In the genomic region with DNA sequence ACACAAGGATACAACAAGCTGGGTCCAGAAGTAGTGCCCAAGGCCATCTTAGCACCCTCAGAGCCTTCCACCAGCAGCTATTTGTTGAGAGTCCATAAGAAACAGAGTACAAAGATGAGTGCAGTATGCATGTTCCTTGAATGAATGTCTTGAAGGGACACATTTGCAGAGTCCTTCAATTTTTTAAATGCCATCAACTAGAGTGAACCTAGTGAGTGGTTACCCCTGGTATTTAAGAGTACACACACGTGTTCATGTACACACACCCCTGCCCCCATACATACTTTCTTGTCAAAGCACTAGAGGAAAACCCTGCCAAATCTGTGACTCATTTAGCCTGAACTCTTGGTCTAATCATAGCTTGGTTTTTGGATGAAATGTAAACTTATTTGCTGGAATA, we compare ENCODE assay signal across 1 cellular context.
A peak's percentile ranks its signal among the peaks of the same experiment; 100 is the strongest.
TF ChIP-seq lines count a peak whose summit lies in the region.

No MANE protein-coding gene starts in this region.

TF ChIP-seq in SK-N-SH, 30 proteins besides CTCF, POLR2A, EP300 and RAD21 (continued from another document):
- TF ChIP-seq, protein P1, sequence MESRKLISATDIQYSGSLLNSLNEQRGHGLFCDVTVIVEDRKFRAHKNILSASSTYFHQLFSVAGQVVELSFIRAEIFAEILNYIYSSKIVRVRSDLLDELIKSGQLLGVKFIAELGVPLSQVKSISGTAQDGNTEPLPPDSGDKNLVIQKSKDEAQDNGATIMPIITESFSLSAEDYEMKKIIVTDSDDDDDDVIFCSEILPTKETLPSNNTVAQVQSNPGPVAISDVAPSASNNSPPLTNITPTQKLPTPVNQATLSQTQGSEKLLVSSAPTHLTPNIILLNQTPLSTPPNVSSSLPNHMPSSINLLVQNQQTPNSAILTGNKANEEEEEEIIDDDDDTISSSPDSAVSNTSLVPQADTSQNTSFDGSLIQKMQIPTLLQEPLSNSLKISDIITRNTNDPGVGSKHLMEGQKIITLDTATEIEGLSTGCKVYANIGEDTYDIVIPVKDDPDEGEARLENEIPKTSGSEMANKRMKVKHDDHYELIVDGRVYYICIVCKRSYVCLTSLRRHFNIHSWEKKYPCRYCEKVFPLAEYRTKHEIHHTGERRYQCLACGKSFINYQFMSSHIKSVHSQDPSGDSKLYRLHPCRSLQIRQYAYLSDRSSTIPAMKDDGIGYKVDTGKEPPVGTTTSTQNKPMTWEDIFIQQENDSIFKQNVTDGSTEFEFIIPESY (IDR thresholded peaks at IDR 0.05; ENCODE audit: borderline replicate concordance, low read depth) = peak; percentile 49; the same call in 1 of the 2 replicates
- peak; percentile 78 for TF ChIP-seq MEF2A (IDR thresholded peaks at IDR 0.05; ENCODE audit: borderline replicate concordance, low read depth)
- TF ChIP-seq TAF1 (IDR thresholded peaks at IDR 0.05; ENCODE audit: borderline replicate concordance, low read depth, low read length) = no peak
- TF ChIP-seq RCOR1 (IDR thresholded peaks at IDR 0.05; ENCODE audit: low read length) = no peak
- TF ChIP-seq, protein P2, sequence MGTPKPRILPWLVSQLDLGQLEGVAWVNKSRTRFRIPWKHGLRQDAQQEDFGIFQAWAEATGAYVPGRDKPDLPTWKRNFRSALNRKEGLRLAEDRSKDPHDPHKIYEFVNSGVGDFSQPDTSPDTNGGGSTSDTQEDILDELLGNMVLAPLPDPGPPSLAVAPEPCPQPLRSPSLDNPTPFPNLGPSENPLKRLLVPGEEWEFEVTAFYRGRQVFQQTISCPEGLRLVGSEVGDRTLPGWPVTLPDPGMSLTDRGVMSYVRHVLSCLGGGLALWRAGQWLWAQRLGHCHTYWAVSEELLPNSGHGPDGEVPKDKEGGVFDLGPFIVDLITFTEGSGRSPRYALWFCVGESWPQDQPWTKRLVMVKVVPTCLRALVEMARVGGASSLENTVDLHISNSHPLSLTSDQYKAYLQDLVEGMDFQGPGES (IDR thresholded peaks at IDR 0.05; ENCODE audit: low read depth, low read length) = no peak
